10 cellular contexts compared by ENCODE assay signal in genomic region chr5:126965061-126965475, GRCh38.
DNase-seq lines count a peak whose midpoint lies in the region; ATAC-seq and TF ChIP-seq lines count a peak whose summit lies in the region.
"Had no signal": no experiment of that assay in that cellular context is flagged by ENCODE, and none has a peak within 500 bp of the region (broad histone marks: within the 10 kb centered on the region; RNA-seq: fewer than 3 reads in every experiment).

No MANE protein-coding gene starts in this region.

- TF ChIP-seq POLR2A in body of pancreas (IDR thresholded peaks at IDR 0.05) = no peak

- intact Hi-C loops in body of pancreas (cut with DNase I) = no loop called here

- no peak overlapping the region for H3K27ac ChIP-seq in body of pancreas

- H3K9me3 ChIP-seq in body of pancreas = no peaks in the 10 kb centered on the region

- TF ChIP-seq CTCF in kidney epithelial cell (IDR thresholded peaks at IDR 0.05; ENCODE audit: insufficient read depth, low read length, poor library complexity, severe bottlenecking) = no peak
- no peak for TF ChIP-seq CTCF in body of pancreas (IDR thresholded peaks at IDR 0.05)

- peak; percentile 28 for DNase-seq in GF-D8 (lab: John Stamatoyannopoulos, UW)
- peak; percentile 25 for DNase-seq in OCI-M1 (lab: John Stamatoyannopoulos, UW)
- peak; percentile 2 for DNase-seq in kidney epithelial cell (ENCODE audit: low read depth)
- DNase-seq in stimulated activated CD4-positive, alpha-beta T cell treated with anti-CD3 and anti-CD28 coated beads, Interleukin-4, amount 100 ng/mL, for 4 hours = no peak
- DNase-seq in NCI-H748 (lab: John Stamatoyannopoulos, UW; ENCODE audit: unreplicated experiment) = no peak
- no peak for DNase-seq in body of pancreas
- DNase-seq in NCI-H128 (lab: John Stamatoyannopoulos, UW; ENCODE audit: unreplicated experiment) = no peak
- DNase-seq: activated gamma-delta T cell treated with Interleukin-2 at 50 U/mL for 16 hours, NCI-H510A had no signal

- ATAC-seq in HG02588 (IDR thresholded peaks at IDR 0.05; ENCODE audit: unreplicated experiment) (peak; percentile 43), body of pancreas (no peak)

- H3K4me1 ChIP-seq in body of pancreas = no peaks in the 10 kb centered on the region

- H3K36me3 ChIP-seq in kidney epithelial cell (ENCODE audit: control insufficient read depth, insufficient read depth, low read length) (no peaks in the 10 kb centered on the region), body of pancreas (replicated peaks in 1 of 2; ENCODE audit: insufficient read depth in 1 of 2, low read depth in 2 of 2) (no peaks in the 10 kb centered on the region)

- WGBS in body of pancreas, 2 donors = 35 to 44% methylated on average over 2 of the region's 2 CpGs

- H3K4me3 ChIP-seq in kidney epithelial cell (ENCODE audit: low read depth, low read length) (no peak overlapping the region), body of pancreas (no peak overlapping the region)

- no peaks in the 10 kb centered on the region for H3K27me3 ChIP-seq in kidney epithelial cell (ENCODE audit: control insufficient read depth, insufficient read depth, low read length)
- no peaks in the 10 kb centered on the region for H3K27me3 ChIP-seq in body of pancreas

Comparison
In these comparisons a context has a peak if more than half of its experiments do, and no peak if none do; other contexts are left out.
1. DNase-seq: peak in GF-D8 (single experiment), OCI-M1 (single experiment) and kidney epithelial cell (single experiment); none in stimulated activated CD4-positive, alpha-beta T cell treated with anti-CD3 and anti-CD28 coated beads, Interleukin-4, amount 100 ng/mL, for 4 hours (0 of 2), NCI-H748 (single experiment), body of pancreas (0 of 4) and NCI-H128 (single experiment).